ENCODE assay signal across 22 cellular contexts in the genomic region with DNA sequence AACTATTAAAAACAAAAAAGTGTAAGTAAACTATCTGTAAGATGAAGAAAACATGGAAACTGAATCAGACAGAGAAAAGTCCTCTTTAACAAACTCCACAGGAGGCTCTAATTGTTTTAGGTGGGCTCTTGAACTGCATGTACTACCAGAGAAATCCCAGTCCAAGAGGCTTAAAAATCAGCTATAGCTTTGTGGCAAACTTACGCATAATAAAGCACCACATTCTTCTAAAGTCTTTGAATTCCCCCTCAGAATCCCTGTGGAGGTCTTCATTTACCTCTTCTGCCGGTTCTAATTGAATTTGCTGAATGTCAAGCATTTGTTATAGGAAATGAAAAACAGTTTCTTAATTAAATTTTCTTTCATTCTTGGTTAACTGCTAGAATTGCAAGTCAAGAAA. TPM values are rescaled to one million over a fixed set of nuclear protein-coding genes. Genes with fewer than 3 reads are reported as not detected.
DNase-seq lines count a peak whose midpoint lies in the region; ATAC-seq and TF ChIP-seq lines count a peak whose summit lies in the region.
"Had no signal": no experiment of that assay in that cellular context is flagged by ENCODE, and none has a peak within 500 bp of the region (broad histone marks: within the 10 kb centered on the region; RNA-seq: fewer than 3 reads in every experiment).

No MANE protein-coding gene starts in this region.

- peak overlapping the region; percentile 36 for H3K9ac ChIP-seq in HUES6 (ENCODE audit: low read length)
- no peak overlapping the region for H3K9ac ChIP-seq in trophoblast cell (ENCODE audit: low read length)

- no peak overlapping the region for H3K18ac ChIP-seq in trophoblast cell (ENCODE audit: low read length)

- no peaks in the 10 kb centered on the region for H3K9me3 Mint-ChIP-seq in CD8-positive, alpha-beta T cell
- H3K9me3 Mint-ChIP-seq: CD4-positive, alpha-beta memory T cell; natural killer cell treated with Interleukin-12 subunit alpha and Interleukin-12 subunit beta and Interleukin-15 and Interleukin-18, amount 100 ng/mL, for 72 hours; T-helper 1 cell treated with Interleukin-12 subunit alpha and Interleukin-12 subunit beta and Interleukin-4 antibody, amounts not matched to agents 30 μg/mL and 1 μg/mL, for 36 hours had no signal

- no peak overlapping the region for H3K23ac ChIP-seq in trophoblast cell (ENCODE audit: low read length)

- H3K27ac ChIP-seq in HUES6 (ENCODE audit: low read depth, low read length) (peak overlapping the region; percentile 94), iPS DF 6.9 (ENCODE audit: low read length) (peak overlapping the region; percentile 80), trophoblast cell (ENCODE audit: low read depth, low read length) (peak overlapping the region; percentile 4)
- no peak overlapping the region for H3K27ac ChIP-seq in CD8-positive, alpha-beta T cell (ENCODE audit: low read depth, low read length)
- H3K27ac ChIP-seq: breast epithelium, VCaP had no signal

- H2AK5ac ChIP-seq in trophoblast cell (ENCODE audit: low read length): no peak overlapping the region

- DNase-seq in iPS DF 6.9 (ENCODE audit: low read depth, low spot score): peak; percentile 37
- DNase-seq in trophoblast cell: no peak
- DNase-seq in NCI-H2171 treated with DMSO at 0.1 percent for 48 hours (lab: John Stamatoyannopoulos, UW): no peak
- DNase-seq in CD8-positive, alpha-beta T cell: no peak
- DNase-seq: activated CD8-positive, alpha-beta memory T cell treated with anti-CD3 and anti-CD28 coated beads, Interleukin-2, amount 50 U/mL, for 48 hours; activated effector memory CD4-positive, alpha-beta T cell treated with Interleukin-2 at 50 U/mL for 16 hours; CD4-positive, alpha-beta memory T cell; HCEC 1CT; kidney glomerular epithelial cell; NCI-H1436; NCI-H69; stimulated activated CD4-positive, alpha-beta T cell treated with anti-CD3 and anti-CD28 coated beads, Interleukin-1b, Interleukin-23, amount 100 ng/mL, for 48 hours; stimulated activated naive CD4-positive, alpha-beta T cell had no signal

- peaks cover 1% of the 10 kb centered on the region for H3K79me2 ChIP-seq in trophoblast cell (ENCODE audit: control insufficient read depth, insufficient read depth, low read length, poor library complexity)

- no peak overlapping the region for H3K14ac ChIP-seq in trophoblast cell (ENCODE audit: low read length)

- no peak overlapping the region for H4K8ac ChIP-seq in trophoblast cell (ENCODE audit: low read depth, low read length)

- H3K4me3 ChIP-seq in HUES6 (ENCODE audit: low read depth, low read length): no peak overlapping the region; the same call in 1 of the 2 replicates
- H3K4me3 ChIP-seq in iPS DF 6.9 (ENCODE audit: low read length): no peak overlapping the region
- no peak overlapping the region for H3K4me3 ChIP-seq in trophoblast cell (ENCODE audit: low read depth, low read length)
- no peak overlapping the region for H3K4me3 ChIP-seq in CD8-positive, alpha-beta T cell (ENCODE audit: low read depth, low read length)
- H3K4me3 ChIP-seq: breast epithelium had no signal

- intact Hi-C loops in CD8-positive, alpha-beta T cell (cut with DNase I, micrococcal nuclease): no loop called here

- peak; percentile 15; the same call in 2 of the 3 replicates for ATAC-seq in SK-N-SH treated with all-trans-retinoic acid at 6 μM for 48 hours
- ATAC-seq in CD8-positive, alpha-beta T cell: no peak
- ATAC-seq in HG03342 (IDR thresholded peaks at IDR 0.05; ENCODE audit: unreplicated experiment): no peak
- ATAC-seq: natural killer cell treated with Interleukin-12 subunit alpha and Interleukin-12 subunit beta and Interleukin-15 and Interleukin-18, amount 100 ng/mL, for 72 hours; Right ventricle myocardium inferior had no signal

- no peaks in the 10 kb centered on the region for H3K79me1 ChIP-seq in trophoblast cell (ENCODE audit: low read length)

- H3K27me3 ChIP-seq in HUES6 (ENCODE audit: control insufficient read depth, insufficient read depth, low read length) (no peaks in the 10 kb centered on the region), iPS DF 6.9 (ENCODE audit: control insufficient read depth, insufficient read depth, low read length) (no peaks in the 10 kb centered on the region), trophoblast cell (ENCODE audit: insufficient read depth, low read length) (no peaks in the 10 kb centered on the region)
- no peaks in the 10 kb centered on the region for H3K27me3 ChIP-seq in CD8-positive, alpha-beta T cell (ENCODE audit: insufficient read depth, low read length)
- H3K27me3 ChIP-seq: breast epithelium had no signal

- no peak overlapping the region for H2AFZ ChIP-seq in trophoblast cell (ENCODE audit: insufficient read depth, low read length, poor library complexity)

- H3K9me3 ChIP-seq in HUES6 (ENCODE audit: control insufficient read depth, insufficient read depth, low read depth, low read length): no peaks in the 10 kb centered on the region
- H3K9me3 ChIP-seq in iPS DF 6.9 (ENCODE audit: control insufficient read depth, insufficient read depth, low read length): no peaks in the 10 kb centered on the region
- H3K9me3 ChIP-seq in trophoblast cell (ENCODE audit: insufficient read depth, low read depth, low read length): no peaks in the 10 kb centered on the region
- no peaks in the 10 kb centered on the region for H3K9me3 ChIP-seq in CD8-positive, alpha-beta T cell (ENCODE audit: low read length)
- H3K9me3 ChIP-seq: breast epithelium had no signal

- peaks cover 52% of the 10 kb centered on the region for H3K4me1 ChIP-seq in HUES6 (ENCODE audit: control insufficient read depth, insufficient read depth, low read length)
- peaks cover 7% of the 10 kb centered on the region; the same call in 1 of the 2 replicates for H3K4me1 ChIP-seq in iPS DF 6.9 (ENCODE audit: control insufficient read depth, insufficient read depth, low read length)
- H3K4me1 ChIP-seq in trophoblast cell (ENCODE audit: control insufficient read depth in 1 of 2, insufficient read depth in 2 of 2, low read length in 2 of 2): peaks cover 2 to 6% of the 10 kb centered on the region in 2 experiments
- H3K4me1 ChIP-seq in CD8-positive, alpha-beta T cell (ENCODE audit: insufficient read depth, low read length): peaks cover 4% of the 10 kb centered on the region
- H3K4me1 ChIP-seq: breast epithelium had no signal

- H3K4ac ChIP-seq in trophoblast cell (ENCODE audit: low read depth, low read length): no peak overlapping the region

- POLR2A ChIA-PET in CD8-positive, alpha-beta T cell (lab: Charles Lee): no interaction called here

- H3K4me2 ChIP-seq in trophoblast cell (ENCODE audit: low read length): no peak overlapping the region

- H3K27ac Mint-ChIP-seq in CD8-positive, alpha-beta T cell: no peak overlapping the region
- H3K27ac Mint-ChIP-seq: CD4-positive, alpha-beta memory T cell; natural killer cell treated with Interleukin-12 subunit alpha and Interleukin-12 subunit beta and Interleukin-15 and Interleukin-18, amount 100 ng/mL, for 72 hours; T-helper 1 cell treated with Interleukin-12 subunit alpha and Interleukin-12 subunit beta and Interleukin-4 antibody, amounts not matched to agents 30 μg/mL and 1 μg/mL, for 36 hours had no signal

- CTCF ChIA-PET in CD8-positive, alpha-beta T cell (lab: Charles Lee): no interaction called here

- no peak for TF ChIP-seq CTCF in CD8-positive, alpha-beta T cell (IDR thresholded peaks at IDR 0.05)

- H3K36me3 Mint-ChIP-seq in CD8-positive, alpha-beta T cell: no peaks in the 10 kb centered on the region
- H3K36me3 Mint-ChIP-seq: CD4-positive, alpha-beta memory T cell; natural killer cell treated with Interleukin-12 subunit alpha and Interleukin-12 subunit beta and Interleukin-15 and Interleukin-18, amount 100 ng/mL, for 72 hours had no signal

- peaks cover 3% of the 10 kb centered on the region for H3K27me3 Mint-ChIP-seq in CD8-positive, alpha-beta T cell (ENCODE audit: low read depth)
- H3K27me3 Mint-ChIP-seq: progenitor cell of endocrine pancreas had no signal

- no CpG with 5 or more reads among the region's 2 CpGs for WGBS in iPS DF 6.9 (ENCODE audit: insufficient coverage, insufficient read length)
- no CpG with 5 or more reads among the region's 2 CpGs for WGBS in trophoblast cell (ENCODE audit: extremely low coverage, insufficient coverage, insufficient read length)

- H3K4me3 Mint-ChIP-seq in CD8-positive, alpha-beta T cell: no peak overlapping the region
- H3K4me3 Mint-ChIP-seq: CD4-positive, alpha-beta memory T cell; natural killer cell treated with Interleukin-12 subunit alpha and Interleukin-12 subunit beta and Interleukin-15 and Interleukin-18, amount 100 ng/mL, for 72 hours; T-helper 1 cell treated with Interleukin-12 subunit alpha and Interleukin-12 subunit beta and Interleukin-4 antibody, amounts not matched to agents 30 μg/mL and 1 μg/mL, for 36 hours had no signal

- peaks cover 7% of the 10 kb centered on the region for H3K4me1 Mint-ChIP-seq in CD8-positive, alpha-beta T cell (ENCODE audit: low read depth)

- no peak overlapping the region for H4K12ac ChIP-seq in trophoblast cell (ENCODE audit: low read depth, low read length)

- no peaks in the 10 kb centered on the region for H3K36me3 ChIP-seq in HUES6 (ENCODE audit: control insufficient read depth, insufficient read depth, low read length)
- no peaks in the 10 kb centered on the region for H3K36me3 ChIP-seq in iPS DF 6.9 (ENCODE audit: control insufficient read depth, insufficient read depth, low read length)
- no peaks in the 10 kb centered on the region for H3K36me3 ChIP-seq in trophoblast cell (ENCODE audit: control insufficient read depth in 1 of 2, insufficient read depth in 2 of 2, low read length in 2 of 2)
- H3K36me3 ChIP-seq in CD8-positive, alpha-beta T cell (ENCODE audit: insufficient read depth, low read length): no peaks in the 10 kb centered on the region
- H3K36me3 ChIP-seq: breast epithelium had no signal

- H2BK12ac ChIP-seq in trophoblast cell (ENCODE audit: low read length): no peak overlapping the region

- H2BK120ac ChIP-seq in trophoblast cell (ENCODE audit: insufficient read depth, low read length, poor library complexity): no peak overlapping the region

- no peak overlapping the region for H2BK5ac ChIP-seq in trophoblast cell (ENCODE audit: low read depth, low read length, poor library complexity)

- H4K91ac ChIP-seq in trophoblast cell (ENCODE audit: low read depth, low read length): no peak overlapping the region

RNA-seq across cellular contexts. Expression of a gene that starts 40.8 kb away (rescaled TPM):
- polyA plus RNA-seq in trophoblast cell (2013): 7.3 and 8.7 TPM in 2 replicates
- 1 to 10 TPM; 4.5 to 4.6 TPM for total RNA-seq in CD8-positive, alpha-beta T cell
